ENCODE assay signal across 1 cellular context in the genomic region with DNA sequence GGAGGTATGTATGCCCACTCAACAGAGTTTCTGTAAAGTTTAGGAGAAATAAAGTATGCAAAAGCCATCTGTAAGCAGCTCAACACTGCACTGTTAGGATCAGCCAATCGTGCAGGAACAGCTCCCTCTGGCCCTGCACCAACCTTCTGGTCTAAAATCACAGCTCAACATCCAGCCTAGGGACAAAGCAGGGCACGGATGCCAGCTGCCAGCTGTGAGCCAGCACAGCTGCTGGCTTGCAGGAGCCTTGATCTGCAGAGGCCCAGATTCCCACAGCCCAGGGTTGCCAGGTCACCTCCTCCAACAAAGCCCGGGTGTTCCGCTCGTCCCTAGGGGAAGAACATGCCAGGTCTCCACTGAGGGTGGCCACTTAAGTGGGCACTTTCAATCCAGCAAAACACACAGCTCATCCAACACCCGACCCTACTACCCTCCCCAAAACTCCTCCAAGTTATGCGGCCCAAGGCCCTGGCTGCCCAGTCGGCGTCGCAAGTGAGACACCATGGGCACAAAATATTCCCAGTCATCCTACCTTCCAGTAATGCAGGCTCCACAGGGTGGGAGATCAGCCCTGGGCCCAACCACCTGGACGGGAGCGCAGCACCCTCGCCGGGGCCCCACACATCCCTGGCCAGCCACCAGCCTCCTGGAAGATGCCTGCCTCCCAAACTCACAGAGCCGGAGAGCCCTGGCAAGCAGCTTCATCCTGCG.
A peak's percentile ranks its signal among the peaks of the same experiment; 100 is the strongest.
TF ChIP-seq lines count a peak whose summit lies in the region.

No MANE protein-coding gene starts in this region.

TF ChIP-seq in H1, 55 proteins besides CTCF, POLR2A, EP300 and RAD21:
- TF ChIP-seq RBBP5 (IDR thresholded peaks at IDR 0.05; ENCODE audit: borderline replicate concordance, low read depth, low read length) (peak; percentile 77; the same call in 1 of the 2 replicates), JUN (IDR thresholded peaks at IDR 0.05; ENCODE audit: low read depth, low read length) (no peak), TAF1 (IDR thresholded peaks at IDR 0.05; ENCODE audit: low read depth, low read length) (no peak), SIN3A (conservative IDR thresholded peaks at IDR 0.05 in 1 of 2, IDR thresholded peaks at IDR 0.05 in 1 of 2; ENCODE audit: low read depth in 1 of 2, low read length in 2 of 2) (no peak), BCL11A (IDR thresholded peaks at IDR 0.05; ENCODE audit: low read depth in 2 of 2, low read length in 2 of 2) (no peak)
- TF ChIP-seq, protein P1, sequence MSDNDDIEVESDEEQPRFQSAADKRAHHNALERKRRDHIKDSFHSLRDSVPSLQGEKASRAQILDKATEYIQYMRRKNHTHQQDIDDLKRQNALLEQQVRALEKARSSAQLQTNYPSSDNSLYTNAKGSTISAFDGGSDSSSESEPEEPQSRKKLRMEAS (IDR thresholded peaks at IDR 0.05), result no peak
